In genomic region chr12:123223241-123223668, GRCh38 we compare ENCODE assay signal across 1 cellular context.
TF ChIP-seq lines count a peak whose summit lies in the region.

No MANE protein-coding gene starts in this region.

TF ChIP-seq in HepG2, 621 proteins besides CTCF, POLR2A, EP300 and RAD21:
- TF ChIP-seq PAF1 (CRISPR knock-in tag; IDR thresholded peaks at IDR 0.05), result no peak
- TF ChIP-seq ESRRA (CRISPR knock-in tag; IDR thresholded peaks at IDR 0.05; ENCODE audit: low read depth), result no peak
- TF ChIP-seq, protein P1, sequence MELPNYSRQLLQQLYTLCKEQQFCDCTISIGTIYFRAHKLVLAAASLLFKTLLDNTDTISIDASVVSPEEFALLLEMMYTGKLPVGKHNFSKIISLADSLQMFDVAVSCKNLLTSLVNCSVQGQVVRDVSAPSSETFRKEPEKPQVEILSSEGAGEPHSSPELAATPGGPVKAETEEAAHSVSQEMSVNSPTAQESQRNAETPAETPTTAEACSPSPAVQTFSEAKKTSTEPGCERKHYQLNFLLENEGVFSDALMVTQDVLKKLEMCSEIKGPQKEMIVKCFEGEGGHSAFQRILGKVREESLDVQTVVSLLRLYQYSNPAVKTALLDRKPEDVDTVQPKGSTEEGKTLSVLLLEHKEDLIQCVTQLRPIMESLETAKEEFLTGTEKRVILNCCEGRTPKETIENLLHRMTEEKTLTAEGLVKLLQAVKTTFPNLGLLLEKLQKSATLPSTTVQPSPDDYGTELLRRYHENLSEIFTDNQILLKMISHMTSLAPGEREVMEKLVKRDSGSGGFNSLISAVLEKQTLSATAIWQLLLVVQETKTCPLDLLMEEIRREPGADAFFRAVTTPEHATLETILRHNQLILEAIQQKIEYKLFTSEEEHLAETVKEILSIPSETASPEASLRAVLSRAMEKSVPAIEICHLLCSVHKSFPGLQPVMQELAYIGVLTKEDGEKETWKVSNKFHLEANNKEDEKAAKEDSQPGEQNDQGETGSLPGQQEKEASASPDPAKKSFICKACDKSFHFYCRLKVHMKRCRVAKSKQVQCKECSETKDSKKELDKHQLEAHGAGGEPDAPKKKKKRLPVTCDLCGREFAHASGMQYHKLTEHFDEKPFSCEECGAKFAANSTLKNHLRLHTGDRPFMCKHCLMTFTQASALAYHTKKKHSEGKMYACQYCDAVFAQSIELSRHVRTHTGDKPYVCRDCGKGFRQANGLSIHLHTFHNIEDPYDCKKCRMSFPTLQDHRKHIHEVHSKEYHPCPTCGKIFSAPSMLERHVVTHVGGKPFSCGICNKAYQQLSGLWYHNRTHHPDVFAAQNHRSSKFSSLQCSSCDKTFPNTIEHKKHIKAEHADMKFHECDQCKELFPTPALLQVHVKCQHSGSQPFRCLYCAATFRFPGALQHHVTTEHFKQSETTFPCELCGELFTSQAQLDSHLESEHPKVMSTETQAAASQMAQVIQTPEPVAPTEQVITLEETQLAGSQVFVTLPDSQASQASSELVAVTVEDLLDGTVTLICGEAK (IDR thresholded peaks at IDR 0.05), result no peak
- TF ChIP-seq, protein P1 (CRISPR knock-in tag; IDR thresholded peaks at IDR 0.05), result no peak
- no peak for TF ChIP-seq ZNF839 (CRISPR knock-in tag; IDR thresholded peaks at IDR 0.05; ENCODE audit: borderline replicate concordance)
- TF ChIP-seq ZNF614 (CRISPR knock-in tag; IDR thresholded peaks at IDR 0.05; ENCODE audit: borderline replicate concordance), result no peak
TF ChIP-seq in HepG2: peak in this region for 0.
